8 cellular contexts compared by ENCODE assay signal in genomic region chr2:236177967-236178909, GRCh38. TPM values are rescaled to one million over a fixed set of nuclear protein-coding genes. Genes with fewer than 3 reads are reported as not detected.
DNase-seq lines count a peak whose midpoint lies in the region; ATAC-seq and TF ChIP-seq lines count a peak whose summit lies in the region.

No MANE protein-coding gene starts in this region.

- peaks cover 66 to 94% of the 10 kb centered on the region in 2 donors for H3K27me3 Mint-ChIP-seq in effector memory CD8-positive, alpha-beta T cell

- ATAC-seq in HG03354 (IDR thresholded peaks at IDR 0.05; ENCODE audit: poor library complexity, severe bottlenecking, unreplicated experiment), result peak; percentile 48
- ATAC-seq in SK-N-SH treated with all-trans-retinoic acid at 6 μM for 48 hours, result peak; percentile 80
- peak; percentile 44 for ATAC-seq in effector memory CD8-positive, alpha-beta T cell (replicated peaks)
- no peak for ATAC-seq in GM18520 (IDR thresholded peaks at IDR 0.05; ENCODE audit: unreplicated experiment)
- no peak for ATAC-seq in GM21825 (IDR thresholded peaks at IDR 0.05; ENCODE audit: unreplicated experiment)

- H3K27ac Mint-ChIP-seq in effector memory CD8-positive, alpha-beta T cell, result peak overlapping the region in 1 of 2 donors; percentile 57

- no peaks in the 10 kb centered on the region for H3K9me3 Mint-ChIP-seq in effector memory CD8-positive, alpha-beta T cell

- H3K36me3 Mint-ChIP-seq in effector memory CD8-positive, alpha-beta T cell (ENCODE audit: insufficient read depth), result peaks cover 12% of the 10 kb centered on the region

- no peak overlapping the region for H3K27ac ChIP-seq in substantia nigra (ENCODE audit: low read depth, low read length, poor library complexity, severe bottlenecking)

- DNase-seq in COLO829 (ENCODE audit: low spot score), result peak; percentile 41
- peak; percentile 12 to 33 (median 19) for DNase-seq in effector memory CD8-positive, alpha-beta T cell
- DNase-seq in lung microvascular endothelial cell (ENCODE audit: low read depth in 2 of 2), result peak; percentile 69 to 75
- peak in 34 of 49 donors; percentile 12 to 63 (median 38) for DNase-seq in substantia nigra (lab: John Stamatoyannopoulos, UW)

- H3K4me1 Mint-ChIP-seq in effector memory CD8-positive, alpha-beta T cell (ENCODE audit: low read depth in 2 of 2), result peaks cover 0 to 11% of the 10 kb centered on the region in 2 donors

- H3K4me3 Mint-ChIP-seq in effector memory CD8-positive, alpha-beta T cell, result peak overlapping the region; percentile 74 to 75

TF ChIP-seq in SK-N-SH treated with all-trans-retinoic acid at 6 μM for 48 hours, 23 proteins besides CTCF, POLR2A, EP300 and RAD21:
- TF ChIP-seq PATZ1 (CRISPR knock-in tag; IDR thresholded peaks at IDR 0.05; ENCODE audit: borderline replicate concordance) (peak; percentile 13; the same call in 1 of the 2 replicates), RARB (CRISPR knock-in tag; IDR thresholded peaks at IDR 0.05) (no peak)

RNA-seq across cellular contexts. Expression of gene GBX2, which starts 10.1 kb away (rescaled TPM):
- under 0.01 and 2.0 TPM in 2 replicates for total RNA-seq in lung microvascular endothelial cell

Comparison
In these comparisons a context has a peak if more than half of its experiments do, and no peak if none do; other contexts are left out.
1. DNase-seq: peak in every context shown above with its lines; median percentile 72 in lung microvascular endothelial cell; 41 in COLO829; 38 in substantia nigra; 19 in effector memory CD8-positive, alpha-beta T cell.
2. ATAC-seq: peak in HG03354 (single experiment), SK-N-SH treated with all-trans-retinoic acid at 6 μM for 48 hours (single experiment) and effector memory CD8-positive, alpha-beta T cell (single experiment); none in GM18520 (single experiment) and GM21825 (single experiment).